Comparison of ENCODE assay signal across 13 cellular contexts in the genomic region with DNA sequence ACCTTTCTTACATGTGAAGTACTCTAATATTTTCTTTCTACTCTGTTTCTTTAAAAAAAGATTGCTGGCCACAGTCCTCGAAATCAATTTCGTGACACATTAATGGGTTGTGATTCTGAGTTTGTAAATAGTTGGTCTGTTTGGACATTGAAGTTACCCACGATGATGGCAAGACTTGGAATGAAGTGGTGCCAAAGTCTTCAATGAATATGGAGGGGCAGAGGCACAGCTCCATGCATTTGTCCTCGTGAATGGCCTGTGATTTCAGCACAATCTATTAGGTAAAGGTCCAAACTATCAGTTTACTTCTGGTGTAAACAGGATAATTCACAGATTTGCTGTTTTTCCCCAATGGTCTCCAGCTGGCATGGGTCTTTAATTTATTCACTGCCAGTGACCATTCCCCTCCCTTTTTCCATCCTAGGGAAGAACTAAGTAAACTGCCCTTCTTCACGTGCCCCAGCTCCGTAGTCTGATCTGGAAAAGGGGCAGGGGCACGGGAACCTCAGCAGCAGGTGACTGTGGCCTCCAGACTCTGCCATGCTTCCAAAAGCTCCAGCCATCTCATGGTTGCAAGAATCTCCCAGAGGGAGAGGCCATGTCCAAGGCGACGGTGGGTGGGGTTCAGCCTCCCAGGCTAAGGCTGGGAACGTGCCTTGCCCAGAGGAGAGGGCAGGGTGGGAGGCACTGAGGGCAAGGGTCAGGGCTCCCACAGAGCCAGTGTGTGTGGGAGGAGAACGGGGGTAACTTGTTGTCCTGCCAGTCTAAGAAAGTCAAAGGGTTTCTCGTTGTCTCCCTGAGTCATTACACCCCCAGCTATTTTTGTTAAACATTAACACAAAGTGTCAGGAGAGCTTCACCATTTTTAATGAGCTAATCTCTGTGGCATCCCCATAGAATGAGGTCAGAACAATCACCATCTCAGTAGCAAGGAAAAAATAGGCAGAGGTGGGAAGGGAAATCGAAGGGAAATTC. TPM values are rescaled to one million over a fixed set of nuclear protein-coding genes. Genes with fewer than 3 reads are reported as not detected.
DNase-seq lines count a peak whose midpoint lies in the region; ATAC-seq and TF ChIP-seq lines count a peak whose summit lies in the region.
"Had no signal": no experiment of that assay in that cellular context is flagged by ENCODE, and none has a peak within 500 bp of the region (broad histone marks: within the 10 kb centered on the region; RNA-seq: fewer than 3 reads in every experiment).

No MANE protein-coding gene starts in this region.

- no peak overlapping the region for H3K27ac ChIP-seq in HEK293 (ENCODE audit: extremely low read depth, low read depth, low read length)

- H3K4me3 ChIP-seq in HEK293 (ENCODE audit: low read depth, low read length), result no peak overlapping the region
- H3K4me3 ChIP-seq: tibial nerve had no signal

- H3K9me3 ChIP-seq in HEK293 (ENCODE audit: control insufficient read depth, insufficient read depth, low read depth, low read length), result no peaks in the 10 kb centered on the region
- H3K9me3 ChIP-seq: tibial nerve had no signal

- TF ChIP-seq CTCF in HEK293 (tag by site-specific recombination; IDR thresholded peaks at IDR 0.05), result no peak

- H3K4me1 ChIP-seq in HEK293 (ENCODE audit: control insufficient read depth, insufficient read depth, low read length), result peaks cover 22% of the 10 kb centered on the region

- peak; percentile 84 for ATAC-seq in left colon
- ATAC-seq in stimulated activated naive B cell treated with anti-CD40 and anti-IgM and Interleukin-4, amounts not matched to agents 10 μg/mL and 1 μg/mL and 100 μg/mL, for 72 hours (replicated peaks), result no peak
- ATAC-seq in activated CD8-positive, alpha-beta T cell treated with anti-CD3 and anti-CD28 coated beads, Interleukin-2, amount 10 ng/mL, durations not matched to agents 7 days and 5 days, result no peak

- CTCF ChIA-PET in HEK293 (lab: Yijun Ruan, JAX), result interaction anchor here (0.6 to 6.3 kb wide), 8 partner anchors 8 to 230 kb away, joined by 3 to 95 read pairs (median 4); a partner anchor contains a TSS
- CTCF ChIA-PET in activated CD8-positive, alpha-beta T cell treated with anti-CD3 and anti-CD28 coated beads, Interleukin-2, amount 10 ng/mL, durations not matched to agents 7 days and 5 days (lab: Charles Lee), result interaction anchor here (0.7 kb wide), 1 partner anchor 33 kb away, joined by 3 read pairs; no protein-coding TSS in a partner anchor

- H3K36me3 Mint-ChIP-seq in stimulated activated naive B cell treated with anti-CD40 and anti-IgM and Interleukin-4, amounts not matched to agents 10 μg/mL and 1 μg/mL and 100 μg/mL, for 72 hours, result no peaks in the 10 kb centered on the region
- no peaks in the 10 kb centered on the region for H3K36me3 Mint-ChIP-seq in activated CD8-positive, alpha-beta T cell treated with anti-CD3 and anti-CD28 coated beads, Interleukin-2, amount 10 ng/mL, durations not matched to agents 7 days and 5 days (ENCODE audit: low read depth)
- H3K36me3 Mint-ChIP-seq: activated CD4-positive, alpha-beta memory T cell treated with anti-CD3 and anti-CD28 coated beads for 36 hours had no signal

- no peaks in the 10 kb centered on the region for H3K27me3 Mint-ChIP-seq in stimulated activated naive B cell treated with anti-CD40 and anti-IgM and Interleukin-4, amounts not matched to agents 10 μg/mL and 1 μg/mL and 100 μg/mL, for 72 hours
- H3K27me3 Mint-ChIP-seq in activated CD8-positive, alpha-beta T cell treated with anti-CD3 and anti-CD28 coated beads, Interleukin-2, amount 10 ng/mL, durations not matched to agents 7 days and 5 days (ENCODE audit: low read depth), result peaks cover 27% of the 10 kb centered on the region

- H3K4me1 Mint-ChIP-seq in stimulated activated naive B cell treated with anti-CD40 and anti-IgM and Interleukin-4, amounts not matched to agents 10 μg/mL and 1 μg/mL and 100 μg/mL, for 72 hours, result peaks cover 50 to 65% of the 10 kb centered on the region in 2 donors
- peaks cover 6% of the 10 kb centered on the region for H3K4me1 Mint-ChIP-seq in activated CD8-positive, alpha-beta T cell treated with anti-CD3 and anti-CD28 coated beads, Interleukin-2, amount 10 ng/mL, durations not matched to agents 7 days and 5 days (ENCODE audit: low read depth)

- DNase-seq in astrocyte of the hippocampus (ENCODE audit: low read depth, low spot score), result peak; percentile 68
- peak in 1 of 2 donors; percentile 47 for DNase-seq in left colon
- DNase-seq in stimulated activated naive B cell treated with anti-CD40 and anti-IgM and Interleukin-4, amounts not matched to agents 10 μg/mL and 1 μg/mL and 100 μg/mL, for 72 hours, result no peak
- DNase-seq in activated CD8-positive, alpha-beta T cell treated with anti-CD3 and anti-CD28 coated beads, Interleukin-2, amount 10 ng/mL, durations not matched to agents 7 days and 5 days, result no peak
- DNase-seq in iPS-NIHi11 (ENCODE audit: low spot score), result no peak
- DNase-seq in activated CD4-positive, alpha-beta T cell treated with anti-CD3 and anti-CD28 coated beads for 48 hours, result no peak
- DNase-seq in NOMO-1 treated with DMSO at 0.1 percent for 48 hours (lab: John Stamatoyannopoulos, UW; ENCODE audit: unreplicated experiment), result no peak
- DNase-seq: activated CD4-positive, alpha-beta memory T cell treated with anti-CD3 and anti-CD28 coated beads for 36 hours; DMS79 treated with DMSO at 0.1 percent for 48 hours; NCI-H1048; stimulated activated CD4-positive, alpha-beta T cell treated with anti-CD3 and anti-CD28 coated beads, Interleukin-15, amount 100 ng/mL, for 24 hours had no signal

- H3K36me3 ChIP-seq in HEK293 (ENCODE audit: control insufficient read depth in 2 of 2, insufficient read depth in 1 of 2, low read length in 2 of 2), result no peaks in the 10 kb centered on the region
- H3K36me3 ChIP-seq: tibial nerve had no signal

- peak overlapping the region; percentile 22 for H3K27ac Mint-ChIP-seq in stimulated activated naive B cell treated with anti-CD40 and anti-IgM and Interleukin-4, amounts not matched to agents 10 μg/mL and 1 μg/mL and 100 μg/mL, for 72 hours
- H3K27ac Mint-ChIP-seq in activated CD8-positive, alpha-beta T cell treated with anti-CD3 and anti-CD28 coated beads, Interleukin-2, amount 10 ng/mL, durations not matched to agents 7 days and 5 days, result no peak overlapping the region
- H3K27ac Mint-ChIP-seq: activated CD4-positive, alpha-beta memory T cell treated with anti-CD3 and anti-CD28 coated beads for 36 hours had no signal

- POLR2A ChIA-PET in HEK293 (lab: Yijun Ruan, JAX), result no interaction called here
- POLR2A ChIA-PET in activated CD8-positive, alpha-beta T cell treated with anti-CD3 and anti-CD28 coated beads, Interleukin-2, amount 10 ng/mL, durations not matched to agents 7 days and 5 days (lab: Charles Lee), result no interaction called here

- no peak overlapping the region for H3K4me3 Mint-ChIP-seq in stimulated activated naive B cell treated with anti-CD40 and anti-IgM and Interleukin-4, amounts not matched to agents 10 μg/mL and 1 μg/mL and 100 μg/mL, for 72 hours
- no peak overlapping the region for H3K4me3 Mint-ChIP-seq in activated CD8-positive, alpha-beta T cell treated with anti-CD3 and anti-CD28 coated beads, Interleukin-2, amount 10 ng/mL, durations not matched to agents 7 days and 5 days
- H3K4me3 Mint-ChIP-seq: activated CD4-positive, alpha-beta memory T cell treated with anti-CD3 and anti-CD28 coated beads for 36 hours had no signal

- no peaks in the 10 kb centered on the region for H3K9me3 Mint-ChIP-seq in stimulated activated naive B cell treated with anti-CD40 and anti-IgM and Interleukin-4, amounts not matched to agents 10 μg/mL and 1 μg/mL and 100 μg/mL, for 72 hours
- H3K9me3 Mint-ChIP-seq in activated CD8-positive, alpha-beta T cell treated with anti-CD3 and anti-CD28 coated beads, Interleukin-2, amount 10 ng/mL, durations not matched to agents 7 days and 5 days (ENCODE audit: insufficient read depth), result no peaks in the 10 kb centered on the region
- H3K9me3 Mint-ChIP-seq: activated CD4-positive, alpha-beta memory T cell treated with anti-CD3 and anti-CD28 coated beads for 36 hours had no signal

- intact Hi-C loops in left colon (cut with DNase I, micrococcal nuclease), result no loop called here

TF ChIP-seq in HEK293, 187 proteins besides CTCF, POLR2A, EP300 and RAD21 (continues in another document):
- no peak for TF ChIP-seq ZNF416 (tag by site-specific recombination; IDR thresholded peaks at IDR 0.05)
- peak; percentile 53; the same call in 1 of the 2 replicates for TF ChIP-seq GLIS1 (tag by site-specific recombination; IDR thresholded peaks at IDR 0.05)
- TF ChIP-seq, protein P1, sequence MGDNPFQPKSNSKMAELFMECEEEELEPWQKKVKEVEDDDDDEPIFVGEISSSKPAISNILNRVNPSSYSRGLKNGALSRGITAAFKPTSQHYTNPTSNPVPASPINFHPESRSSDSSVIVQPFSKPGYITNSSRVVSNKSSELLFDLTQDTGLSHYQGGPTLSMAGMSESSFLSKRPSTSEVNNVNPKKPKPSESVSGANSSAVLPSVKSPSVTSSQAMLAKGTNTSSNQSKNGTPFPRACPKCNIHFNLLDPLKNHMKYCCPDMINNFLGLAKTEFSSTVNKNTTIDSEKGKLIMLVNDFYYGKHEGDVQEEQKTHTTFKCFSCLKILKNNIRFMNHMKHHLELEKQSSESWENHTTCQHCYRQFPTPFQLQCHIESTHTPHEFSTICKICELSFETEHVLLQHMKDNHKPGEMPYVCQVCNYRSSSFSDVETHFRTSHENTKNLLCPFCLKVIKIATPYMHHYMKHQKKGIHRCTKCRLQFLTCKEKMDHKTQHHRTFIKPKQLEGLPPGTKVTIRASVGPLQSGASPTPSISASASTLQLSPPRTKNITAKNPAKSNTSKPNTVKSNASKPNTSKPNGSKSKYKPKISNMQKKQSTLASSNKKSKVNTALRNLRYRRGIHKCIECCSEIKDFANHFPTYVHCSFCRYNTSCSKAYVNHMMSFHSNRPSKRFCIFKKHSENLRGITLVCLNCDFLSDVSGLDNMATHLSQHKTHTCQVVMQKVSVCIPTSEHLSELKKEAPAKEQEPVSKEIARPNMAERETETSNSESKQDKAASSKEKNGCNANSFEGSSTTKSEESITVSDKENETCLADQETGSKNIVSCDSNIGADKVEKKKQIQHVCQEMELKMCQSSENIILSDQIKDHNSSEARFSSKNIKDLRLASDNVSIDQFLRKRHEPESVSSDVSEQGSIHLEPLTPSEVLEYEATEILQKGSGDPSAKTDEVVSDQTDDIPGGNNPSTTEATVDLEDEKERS (tag by site-specific recombination; IDR thresholded peaks at IDR 0.05), result no peak
- TF ChIP-seq GLIS2 (tag by site-specific recombination; IDR thresholded peaks at IDR 0.05), result no peak
- peak; percentile 92 for TF ChIP-seq ZFHX2 (tag by site-specific recombination; conservative IDR thresholded peaks at IDR 0.05)

RNA-seq across cellular contexts. Expression of a gene that starts 16.9 kb away (rescaled TPM):
- total RNA-seq in left colon, result 100 to 1,000 TPM; 128 to 196 TPM
- total RNA-seq in activated CD8-positive, alpha-beta T cell treated with anti-CD3 and anti-CD28 coated beads, Interleukin-2, amount 10 ng/mL, durations not matched to agents 7 days and 5 days, result 10 to 100 TPM; 44.4 TPM

RNA-seq across cellular contexts. Expression of a gene that starts 36.6 kb away (rescaled TPM):
- total RNA-seq in left colon, result 100 to 1,000 TPM in 1 of 2 donors, 10 to 100 TPM in 1; 93.6 to 114 TPM
- 10 to 100 TPM; 26.4 to 29.7 TPM for total RNA-seq in activated CD8-positive, alpha-beta T cell treated with anti-CD3 and anti-CD28 coated beads, Interleukin-2, amount 10 ng/mL, durations not matched to agents 7 days and 5 days

RNA-seq across cellular contexts. Expression of a gene that starts 49.7 kb away (rescaled TPM):
- 1 to 10 TPM; 2.5 to 2.7 TPM for total RNA-seq in left colon
- total RNA-seq in activated CD8-positive, alpha-beta T cell treated with anti-CD3 and anti-CD28 coated beads, Interleukin-2, amount 10 ng/mL, durations not matched to agents 7 days and 5 days, result 1 to 10 TPM; 1.2 to 1.5 TPM
